17 cellular contexts compared by ENCODE assay signal in the genomic region with DNA sequence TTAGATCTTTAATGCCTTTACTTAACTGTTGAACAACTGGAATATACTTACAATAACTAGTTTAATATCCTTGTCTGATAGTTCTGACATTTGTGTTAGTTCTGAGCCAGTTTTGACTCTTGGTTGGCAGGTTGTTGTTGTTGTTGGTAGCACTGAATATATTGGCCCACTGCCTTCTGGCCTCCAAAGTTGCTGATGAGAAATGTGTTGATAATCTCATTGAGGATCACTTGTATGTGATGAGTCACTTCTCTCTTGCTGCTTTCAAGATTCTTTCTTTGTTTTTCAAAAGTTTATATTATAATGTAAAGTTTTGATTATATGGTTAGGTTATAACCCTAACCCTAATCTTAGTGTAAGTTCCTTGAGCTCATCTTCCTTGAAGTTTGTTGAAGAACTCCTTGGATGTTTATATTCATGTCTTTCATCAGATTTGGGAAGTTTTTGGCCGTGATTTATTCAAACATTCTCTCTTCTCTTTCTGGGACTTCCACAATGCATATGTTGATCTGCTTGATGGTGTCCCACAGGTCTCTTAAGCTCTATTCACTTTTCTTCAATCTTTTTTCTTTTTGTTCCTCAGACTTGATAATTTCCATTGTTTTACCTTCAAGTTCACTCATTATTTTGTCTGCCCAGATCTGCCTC.
DNase-seq lines count a peak whose midpoint lies in the region; ATAC-seq and TF ChIP-seq lines count a peak whose summit lies in the region.
"Had no signal": no experiment of that assay in that cellular context is flagged by ENCODE, and none has a peak within 500 bp of the region (broad histone marks: within the 10 kb centered on the region; RNA-seq: fewer than 3 reads in every experiment).

No MANE protein-coding gene starts in this region.

- peaks cover 0 to 39% (median 19%) of the 10 kb centered on the region in 5 donors for H3K27me3 Mint-ChIP-seq in naive thymus-derived CD4-positive, alpha-beta T cell

- H3K36me3 ChIP-seq in MG63 (no peaks in the 10 kb centered on the region), OCI-LY7 (ENCODE audit: insufficient read depth, low read length) (no peaks in the 10 kb centered on the region)
- no peaks in the 10 kb centered on the region for H3K36me3 ChIP-seq in naive thymus-derived CD4-positive, alpha-beta T cell (ENCODE audit: control insufficient read depth in 2 of 3, insufficient read depth in 3 of 3, low read length in 3 of 3)

- H3K36me3 Mint-ChIP-seq in naive thymus-derived CD4-positive, alpha-beta T cell: peaks cover 0 to 19% (median 4%) of the 10 kb centered on the region in 5 donors

- no peak for ATAC-seq in naive thymus-derived CD4-positive, alpha-beta T cell
- no peak for ATAC-seq in HG02870 (IDR thresholded peaks at IDR 0.05; ENCODE audit: unreplicated experiment)
- ATAC-seq: GM12878 had no signal

- H3K4me1 Mint-ChIP-seq in naive thymus-derived CD4-positive, alpha-beta T cell: peaks cover 0 to 1% (median 0%) of the 10 kb centered on the region in 7 donors

- no peaks in the 10 kb centered on the region for H3K4me1 ChIP-seq in naive thymus-derived CD4-positive, alpha-beta T cell (ENCODE audit: control insufficient read depth in 2 of 2, insufficient read depth in 2 of 2, low read length in 2 of 2)
- H3K4me1 ChIP-seq in OCI-LY7 (ENCODE audit: insufficient read depth, low read length, poor library complexity, severe bottlenecking): no peaks in the 10 kb centered on the region
- H3K4me1 ChIP-seq: Caco-2 had no signal

- DNase-seq in DMS53 treated with DMSO at 0.1 percent for 48 hours (lab: John Stamatoyannopoulos, UW; ENCODE audit: unreplicated experiment) (peak; percentile 5), MG63 (peak; percentile 32), dermis blood vessel endothelial cell (peak; percentile 14), NCI-H1930 (lab: John Stamatoyannopoulos, UW) (no peak), OCI-LY7 (ENCODE audit: low spot score) (no peak)
- DNase-seq in naive thymus-derived CD4-positive, alpha-beta T cell: no peak
- DNase-seq: AML-193; Caco-2; CD4-positive, alpha-beta T cell; DMS79 treated with DMSO at 0.1 percent for 48 hours; H9; IMR-90; KBM-7 had no signal

- no peak overlapping the region for H3K4me2 ChIP-seq in OCI-LY7 (ENCODE audit: low read length)

- POLR2A ChIA-PET in naive thymus-derived CD4-positive, alpha-beta T cell (lab: Charles Lee): no interaction called here
- POLR2A ChIA-PET in OCI-LY7 (lab: Charles Lee): no interaction called here

- H3K27ac ChIP-seq in naive thymus-derived CD4-positive, alpha-beta T cell (ENCODE audit: low read depth, low read length): no peak overlapping the region
- no peak overlapping the region for H3K27ac ChIP-seq in OCI-LY7 (ENCODE audit: low read depth, low read length, poor library complexity, severe bottlenecking)
- H3K27ac ChIP-seq: C4-2B, HL-60 had no signal

- CTCF ChIA-PET in naive thymus-derived CD4-positive, alpha-beta T cell (lab: Charles Lee): no interaction called here
- CTCF ChIA-PET in OCI-LY7 (lab: Charles Lee; ENCODE audit: unreplicated experiment): no interaction called here

- no peaks in the 10 kb centered on the region for H3K9me2 ChIP-seq in OCI-LY7 (ENCODE audit: insufficient read depth, low read length)

- H3K9me3 Mint-ChIP-seq in naive thymus-derived CD4-positive, alpha-beta T cell: peaks cover 6 to 54% (median 31%) of the 10 kb centered on the region in 11 donors

- intact Hi-C loops in naive thymus-derived CD4-positive, alpha-beta T cell (cut with micrococcal nuclease): no loop called here
- intact Hi-C loops in OCI-LY7 (cut with micrococcal nuclease; ENCODE audit: unreplicated experiment): no loop called here

- H3K27ac Mint-ChIP-seq in naive thymus-derived CD4-positive, alpha-beta T cell: no peak overlapping the region
- H3K27ac Mint-ChIP-seq: CD4-positive, alpha-beta T cell had no signal

- H3K27me3 ChIP-seq in MG63: no peaks in the 10 kb centered on the region
- no peaks in the 10 kb centered on the region for H3K27me3 ChIP-seq in naive thymus-derived CD4-positive, alpha-beta T cell (ENCODE audit: control insufficient read depth in 2 of 2, insufficient read depth in 2 of 2, low read length in 2 of 2)

- no TSS peak for BruUV-seq in OCI-LY7 (replicated peaks; lab: Mats Ljungman, UMichigan)

- TF ChIP-seq CTCF in OCI-LY7 (conservative IDR thresholded peaks at IDR 0.05; ENCODE audit: low read length): no peak

- H3K4me3 Mint-ChIP-seq in naive thymus-derived CD4-positive, alpha-beta T cell: no peak overlapping the region
- H3K4me3 Mint-ChIP-seq: CD4-positive, alpha-beta T cell; H9 had no signal

- H3K9me3 ChIP-seq in MG63 (peaks cover 38% of the 10 kb centered on the region), OCI-LY7 (ENCODE audit: low read length) (no peaks in the 10 kb centered on the region)
- peaks cover 0 to 6% (median 0%) of the 10 kb centered on the region in 3 experiments for H3K9me3 ChIP-seq in naive thymus-derived CD4-positive, alpha-beta T cell (ENCODE audit: control insufficient read depth in 2 of 3, low read length in 3 of 3)

- no peaks in the 10 kb centered on the region for H3K79me2 ChIP-seq in OCI-LY7 (ENCODE audit: insufficient read depth, low read depth, low read length)

- H4K20me1 ChIP-seq in OCI-LY7 (ENCODE audit: insufficient read depth, low read length): no peaks in the 10 kb centered on the region

- no peak overlapping the region for H2AFZ ChIP-seq in OCI-LY7 (ENCODE audit: low read length)

- no peak overlapping the region for H3K4me3 ChIP-seq in MG63
- H3K4me3 ChIP-seq in naive thymus-derived CD4-positive, alpha-beta T cell (ENCODE audit: low read length): no peak overlapping the region
- no peak overlapping the region for H3K4me3 ChIP-seq in OCI-LY7 (ENCODE audit: low read depth, low read length, poor library complexity, severe bottlenecking)
- H3K4me3 ChIP-seq: GM12878 had no signal

Comparison
In these comparisons a context has a peak if more than half of its experiments do, and no peak if none do; other contexts are left out.
1. DNase-seq: peak in DMS53 treated with DMSO at 0.1 percent for 48 hours (single experiment), MG63 (single experiment) and dermis blood vessel endothelial cell (single experiment); none in NCI-H1930 (0 of 2), naive thymus-derived CD4-positive, alpha-beta T cell (0 of 9) and OCI-LY7 (single experiment).